Comparison of ENCODE assay signal across 1 cellular context in genomic region chr17:3957735-3958134, GRCh38.
TF ChIP-seq lines count a peak whose summit lies in the region.

No MANE protein-coding gene starts in this region.

TF ChIP-seq in WTC11, 78 proteins besides CTCF, POLR2A, EP300 and RAD21 (continued from another document):
- TF ChIP-seq ZNF532 (CRISPR knock-in tag; IDR thresholded peaks at IDR 0.05; ENCODE audit: borderline replicate concordance): no peak
- TF ChIP-seq ZNF219 (CRISPR knock-in tag; IDR thresholded peaks at IDR 0.05; ENCODE audit: borderline replicate concordance): no peak
